ENCODE assay signal across 13 cellular contexts in genomic region chrX:137430984-137431475, GRCh38.
A peak's percentile ranks its signal among the peaks of the same experiment; 100 is the strongest.
DNase-seq lines count a peak whose midpoint lies in the region; ATAC-seq and TF ChIP-seq lines count a peak whose summit lies in the region.
"Had no signal": no experiment of that assay in that cellular context is flagged by ENCODE, and none has a peak within 500 bp of the region (broad histone marks: within the 10 kb centered on the region; RNA-seq: fewer than 3 reads in every experiment).

No MANE protein-coding gene starts in this region.

- H2AFZ ChIP-seq in GM23338 (no peak overlapping the region), neural progenitor cell (replicated peaks) (no peak overlapping the region)

- H3K9ac ChIP-seq in HUES6 (ENCODE audit: low read length) (peak overlapping the region; percentile 53), endodermal cell (ENCODE audit: extremely low read depth, low read length, poor library complexity, severe bottlenecking) (peak overlapping the region; percentile 53), neural progenitor cell (no peak overlapping the region)
- H3K9ac ChIP-seq: BLaER1 treated with 17β-estradiol and CSF1 and Interleukin-3, amounts not matched to agents 10 nM and 100 nM had no signal

- H3K27ac Mint-ChIP-seq in GM23338 (no peak overlapping the region), endodermal cell (peak overlapping the region; percentile 67), neural progenitor cell (peak overlapping the region; percentile 64)

- intact Hi-C loops in adrenal gland (cut with DNase I): no loop called here

- H3K9me3 Mint-ChIP-seq in GM23338: peaks cover 4% of the 10 kb centered on the region; the same call in 2 of the 3 replicates
- H3K9me3 Mint-ChIP-seq in endodermal cell: peaks cover 57% of the 10 kb centered on the region
- peaks cover 21% of the 10 kb centered on the region for H3K9me3 Mint-ChIP-seq in neural progenitor cell

- H3K4me3 Mint-ChIP-seq in GM23338 (peak overlapping the region; percentile 59), endodermal cell (peak overlapping the region; percentile 35), neural progenitor cell (peak overlapping the region; percentile 51)

- no peak for ATAC-seq in GM23338
- ATAC-seq in GM21381 (IDR thresholded peaks at IDR 0.05; ENCODE audit: unreplicated experiment): no peak

- H3K9me3 ChIP-seq in HUES6 (ENCODE audit: control insufficient read depth, insufficient read depth, low read depth, low read length): no peaks in the 10 kb centered on the region; the same call in 1 of the 2 replicates
- peaks cover 6% of the 10 kb centered on the region for H3K9me3 ChIP-seq in endodermal cell (ENCODE audit: control insufficient read depth, low read length)
- H3K9me3 ChIP-seq in neural progenitor cell (ENCODE audit: low read depth): no peaks in the 10 kb centered on the region
- no peaks in the 10 kb centered on the region for H3K9me3 ChIP-seq in adrenal gland (replicated peaks in 1 of 3)

- H3K36me3 Mint-ChIP-seq in GM23338 (ENCODE audit: low read depth) (0 out of 3 replicates have a peak, but pooled peaks cover 3% of the 10 kb centered on the region), endodermal cell (ENCODE audit: low read depth) (no peaks in the 10 kb centered on the region), neural progenitor cell (peaks cover 5% of the 10 kb centered on the region)
- H3K36me3 Mint-ChIP-seq: CD4-positive, CD25-positive, alpha-beta regulatory T cell had no signal

- no peaks in the 10 kb centered on the region for H4K20me1 ChIP-seq in GM23338 (replicated peaks; ENCODE audit: insufficient read depth)
- H4K20me1 ChIP-seq in neural progenitor cell (ENCODE audit: low read depth): peaks cover under 1% of the 10 kb centered on the region
- H4K20me1 ChIP-seq: BLaER1 treated with 17β-estradiol and CSF1 and Interleukin-3, amounts not matched to agents 10 nM and 100 nM had no signal

- no peaks in the 10 kb centered on the region for H3F3A ChIP-seq in GM23338 (replicated peaks; ENCODE audit: low read depth)
- peaks cover 15% of the 10 kb centered on the region for H3F3A ChIP-seq in neural progenitor cell (ENCODE audit: low read depth)

- TF ChIP-seq CTCF in GM23338 (conservative IDR thresholded peaks at IDR 0.05; ENCODE audit: low read depth in 2 of 2): no peak
- TF ChIP-seq CTCF in endodermal cell (conservative IDR thresholded peaks at IDR 0.05): no peak
- no peak for TF ChIP-seq CTCF in neural progenitor cell (IDR thresholded peaks at IDR 0.05)
- TF ChIP-seq CTCF in adrenal gland (IDR thresholded peaks at IDR 0.05): no peak

- H3K27me3 Mint-ChIP-seq in GM23338 (ENCODE audit: insufficient read depth, low read depth, poor library complexity) (peaks cover 38% of the 10 kb centered on the region), endodermal cell (ENCODE audit: insufficient read depth) (no peaks in the 10 kb centered on the region), neural progenitor cell (ENCODE audit: insufficient read depth, low read depth) (peaks cover 4% of the 10 kb centered on the region)

- no peaks in the 10 kb centered on the region for H3K9me2 ChIP-seq in GM23338 (ENCODE audit: insufficient read depth)

- H3K27me3 ChIP-seq in GM23338 (ENCODE audit: insufficient read depth) (peaks cover 48% of the 10 kb centered on the region), HUES6 (ENCODE audit: control insufficient read depth, insufficient read depth, low read length) (peaks cover 47% of the 10 kb centered on the region), endodermal cell (ENCODE audit: control insufficient read depth, insufficient read depth, low read length, poor library complexity, severe bottlenecking) (no peaks in the 10 kb centered on the region), neural progenitor cell (peaks cover 43% of the 10 kb centered on the region), adrenal gland (peaks cover 38% of the 10 kb centered on the region)

- TF ChIP-seq POLR2A in adrenal gland (IDR thresholded peaks at IDR 0.05): no peak

- H3K27ac ChIP-seq in GM23338 (ENCODE audit: low read depth) (no peak overlapping the region), HUES6 (ENCODE audit: low read depth, low read length) (peak overlapping the region; percentile 42; the same call in 1 of the 2 replicates), endodermal cell (ENCODE audit: low read depth, low read length) (peak overlapping the region; percentile 63), neural progenitor cell (no peak overlapping the region), adrenal gland (no peak overlapping the region)
- H3K27ac ChIP-seq: BLaER1 treated with 17β-estradiol and CSF1 and Interleukin-3, amounts not matched to agents 10 nM and 100 nM had no signal

- DNase-seq in GM23338 (ENCODE audit: low spot score) (peak; percentile 38), endodermal cell (peak; percentile 58), neural progenitor cell (ENCODE audit: low spot score) (no peak), cerebellar nuclear complex (lab: John Stamatoyannopoulos, UW) (no peak), adrenal gland (no peak)
- DNase-seq: ACHN; CD4-positive, CD25-positive, alpha-beta regulatory T cell; DMS53; IMR-90 had no signal

- peak overlapping the region; percentile 37; the same call in 1 of the 2 replicates for H3K4me3 ChIP-seq in GM23338
- H3K4me3 ChIP-seq in HUES6 (ENCODE audit: low read depth, low read length): peak overlapping the region; percentile 49; the same call in 1 of the 2 replicates
- peak overlapping the region; percentile 72 for H3K4me3 ChIP-seq in endodermal cell (ENCODE audit: low read length)
- H3K4me3 ChIP-seq in neural progenitor cell: no peak overlapping the region
- no peak overlapping the region for H3K4me3 ChIP-seq in adrenal gland
- H3K4me3 ChIP-seq: BLaER1 treated with 17β-estradiol and CSF1 and Interleukin-3, amounts not matched to agents 10 nM and 100 nM; HAP-1 had no signal

- H3K4me1 Mint-ChIP-seq in GM23338: peaks cover 28% of the 10 kb centered on the region
- peaks cover 8% of the 10 kb centered on the region for H3K4me1 Mint-ChIP-seq in endodermal cell
- H3K4me1 Mint-ChIP-seq in neural progenitor cell: peaks cover 56% of the 10 kb centered on the region

- H3K36me3 ChIP-seq in GM23338 (ENCODE audit: insufficient read depth) (no peaks in the 10 kb centered on the region), HUES6 (ENCODE audit: control insufficient read depth, insufficient read depth, low read length) (no peaks in the 10 kb centered on the region), endodermal cell (ENCODE audit: control insufficient read depth, insufficient read depth, low read length) (no peaks in the 10 kb centered on the region), neural progenitor cell (no peaks in the 10 kb centered on the region), adrenal gland (replicated peaks in 1 of 2) (no peaks in the 10 kb centered on the region)
- H3K36me3 ChIP-seq: BLaER1 treated with 17β-estradiol and CSF1 and Interleukin-3, amounts not matched to agents 10 nM and 100 nM; HAP-1 had no signal

- H3K4me2 ChIP-seq in GM23338 (peak overlapping the region; percentile 70), neural progenitor cell (peak overlapping the region; percentile 80)
- H3K4me2 ChIP-seq: BLaER1 treated with 17β-estradiol and CSF1 and Interleukin-3, amounts not matched to agents 10 nM and 100 nM had no signal

- H3K79me2 ChIP-seq in GM23338 (replicated peaks; ENCODE audit: insufficient read depth): no peaks in the 10 kb centered on the region
- H3K79me2 ChIP-seq in neural progenitor cell (ENCODE audit: low read depth): no peaks in the 10 kb centered on the region

- H3K4me1 ChIP-seq in GM23338 (ENCODE audit: insufficient read depth): peaks cover 15% of the 10 kb centered on the region
- H3K4me1 ChIP-seq in HUES6 (ENCODE audit: control insufficient read depth, insufficient read depth, low read length): peaks cover 43% of the 10 kb centered on the region
- no peaks in the 10 kb centered on the region for H3K4me1 ChIP-seq in endodermal cell (ENCODE audit: control insufficient read depth, insufficient read depth, low read length)
- H3K4me1 ChIP-seq in neural progenitor cell: peaks cover 27% of the 10 kb centered on the region
- peaks cover 6 to 7% of the 10 kb centered on the region in 2 donors for H3K4me1 ChIP-seq in adrenal gland (replicated peaks in 1 of 2)
- H3K4me1 ChIP-seq: HAP-1 had no signal

Comparison
In these comparisons a context has a peak if more than half of its experiments do, and no peak if none do; other contexts are left out.
1. DNase-seq: peak in GM23338 (single experiment) and endodermal cell (single experiment); none in neural progenitor cell (single experiment), cerebellar nuclear complex (0 of 2) and adrenal gland (0 of 7).
2. H3K27ac ChIP-seq: peak in HUES6 (single experiment) and endodermal cell (single experiment); none in GM23338 (single experiment), neural progenitor cell (single experiment) and adrenal gland (0 of 5).
3. H3K4me3 ChIP-seq: peak in GM23338 (single experiment), HUES6 (single experiment) and endodermal cell (single experiment); none in neural progenitor cell (single experiment) and adrenal gland (0 of 4).
4. Peak in every context shown above with its lines, with median percentiles within 50 percentile points of each other: H3K4me3 Mint-ChIP-seq.